In the genomic region with DNA sequence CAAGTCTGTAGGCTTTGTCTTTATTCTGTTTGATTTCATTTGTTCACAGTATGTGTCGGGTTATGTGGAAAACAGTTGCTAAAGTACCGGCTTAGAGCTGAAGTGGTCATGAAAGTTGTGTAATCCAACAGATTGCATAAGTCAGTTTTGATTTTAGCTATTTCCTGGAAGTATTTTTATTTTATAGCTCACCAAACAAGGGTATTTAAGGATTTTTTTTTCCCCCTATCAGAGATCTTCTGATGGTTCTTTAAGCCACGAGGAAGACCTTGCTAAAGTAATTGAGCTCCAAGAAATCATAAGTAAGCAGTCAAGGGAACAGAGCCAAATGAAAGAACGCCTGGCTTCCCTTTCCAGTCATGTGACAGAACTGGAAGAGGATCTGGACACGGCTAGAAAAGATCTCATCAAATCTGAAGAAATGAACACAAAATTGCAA, we compare ENCODE assay signal across 10 cellular contexts. TPM values are rescaled to one million over a fixed set of nuclear protein-coding genes. Genes with fewer than 3 reads are reported as not detected.
DNase-seq lines count a peak whose midpoint lies in the region; ATAC-seq, FAIRE-seq and TF ChIP-seq lines count a peak whose summit lies in the region.
"Had no signal": no experiment of that assay in that cellular context is flagged by ENCODE, and none has a peak within 500 bp of the region (broad histone marks: within the 10 kb centered on the region; RNA-seq: fewer than 3 reads in every experiment).

No MANE protein-coding gene starts in this region.

- no peak for TF ChIP-seq CTCF in K562 (IDR thresholded peaks at IDR 0.05 in 2 of 3, conservative IDR thresholded peaks at IDR 0.05 in 1 of 3; ENCODE audit: insufficient read depth in 2 of 3, low read depth in 1 of 3, low read length in 3 of 3)

- TF ChIP-seq POLR2A in K562 (conservative IDR thresholded peaks at IDR 0.05) = no peak

- H2AFZ ChIP-seq in K562 (ENCODE audit: low read depth, low read length) = no peak overlapping the region

- H3K27me3 ChIP-seq in K562 (ENCODE audit: control insufficient read depth in 2 of 2, insufficient read depth in 2 of 2, low read length in 2 of 2) (no peaks in the 10 kb centered on the region), skeletal muscle tissue (ENCODE audit: control insufficient read depth in 3 of 3, insufficient read depth in 3 of 3, low read length in 3 of 3) (no peaks in the 10 kb centered on the region)

- CTCF ChIA-PET in K562 (lab: Yijun Ruan, JAX; ENCODE audit: low intra/inter-chr PET ratio) = no interaction called here
- CTCF ChIA-PET in activated naive CD4-positive, alpha-beta T cell treated with anti-CD3 and anti-CD28 coated beads, Interleukin-2, amount 10 ng/mL, durations not matched to agents 7 days and 5 days (lab: Charles Lee) = no interaction called here

- H3K9ac ChIP-seq in K562 (ENCODE audit: insufficient read depth in 1 of 2, low read depth in 2 of 2, low read length in 2 of 2) (no peak overlapping the region), skeletal muscle tissue (ENCODE audit: low read depth in 1 of 3, low read length in 3 of 3) (no peak overlapping the region)

- H3K4me3 Mint-ChIP-seq in activated naive CD4-positive, alpha-beta T cell treated with anti-CD3 and anti-CD28 coated beads, Interleukin-2, amount 10 ng/mL, durations not matched to agents 7 days and 5 days = no peak overlapping the region
- no peak overlapping the region for H3K4me3 Mint-ChIP-seq in stimulated activated naive B cell treated with anti-CD40 and anti-IgM and Interleukin-4, amounts not matched to agents 10 μg/mL and 1 μg/mL and 100 μg/mL, for 72 hours

- H3K4me1 ChIP-seq in K562 (replicated peaks in 1 of 2; ENCODE audit: control insufficient read depth in 2 of 2, insufficient read depth in 2 of 2, low read length in 2 of 2) = no peaks in the 10 kb centered on the region
- H3K4me1 ChIP-seq in skeletal muscle tissue (ENCODE audit: control insufficient read depth in 3 of 3, insufficient read depth in 3 of 3, low read length in 3 of 3) = peaks cover 0 to 5% (median 3%) of the 10 kb centered on the region in 3 donors

- WGBS in K562 (ENCODE audit: insufficient coverage, low coverage, missing lambda C conversion rate) = 90% methylated on average over 5 of the region's 5 CpGs

- H3K4me2 ChIP-seq in K562 (ENCODE audit: insufficient read depth, low read length) = no peak overlapping the region

- H3K9me1 ChIP-seq in K562 (ENCODE audit: control insufficient read depth, insufficient read depth, low read length) = no peaks in the 10 kb centered on the region

- FAIRE-seq in K562 (lab: Jason Lieb, UNC) = no peak

- in situ Hi-C loops in K562 (cut with MboI) = no loop called here

- no peaks in the 10 kb centered on the region for H3K9me3 ChIP-seq in K562 (replicated peaks; ENCODE audit: control insufficient read depth, insufficient read depth, low read depth, low read length)
- no peaks in the 10 kb centered on the region for H3K9me3 ChIP-seq in skeletal muscle tissue (ENCODE audit: control insufficient read depth in 3 of 3, low read length in 3 of 3)

- peaks cover 24% of the 10 kb centered on the region for H3K36me3 Mint-ChIP-seq in activated naive CD4-positive, alpha-beta T cell treated with anti-CD3 and anti-CD28 coated beads, Interleukin-2, amount 10 ng/mL, durations not matched to agents 7 days and 5 days
- peaks cover 38 to 71% of the 10 kb centered on the region in 2 donors for H3K36me3 Mint-ChIP-seq in stimulated activated naive B cell treated with anti-CD40 and anti-IgM and Interleukin-4, amounts not matched to agents 10 μg/mL and 1 μg/mL and 100 μg/mL, for 72 hours

- H3K9me3 Mint-ChIP-seq in activated naive CD4-positive, alpha-beta T cell treated with anti-CD3 and anti-CD28 coated beads, Interleukin-2, amount 10 ng/mL, durations not matched to agents 7 days and 5 days = no peaks in the 10 kb centered on the region
- H3K9me3 Mint-ChIP-seq in stimulated activated naive B cell treated with anti-CD40 and anti-IgM and Interleukin-4, amounts not matched to agents 10 μg/mL and 1 μg/mL and 100 μg/mL, for 72 hours = no peaks in the 10 kb centered on the region

- H3K36me3 ChIP-seq in K562 (ENCODE audit: control insufficient read depth, insufficient read depth, low read length) (peaks cover 74% of the 10 kb centered on the region), skeletal muscle tissue (ENCODE audit: control insufficient read depth in 3 of 3, insufficient read depth in 3 of 3, low read length in 3 of 3) (peaks cover 15 to 33% (median 22%) of the 10 kb centered on the region in 3 donors)

- POLR2A ChIA-PET in K562 (lab: Yijun Ruan, JAX) = interaction anchor here (0.9 to 1.4 kb wide), 2 partner anchors 13 to 34 kb away, joined by 3 to 5 read pairs; no protein-coding TSS in a partner anchor

- TF ChIP-seq EP300 in K562 (IDR thresholded peaks at IDR 0.05; ENCODE audit: low read length) = no peak

- BruUV-seq in K562 (replicated peaks; lab: Mats Ljungman, UMichigan) = no TSS peak

- H3K4me3 ChIP-seq in K562 (no peak overlapping the region), skeletal muscle tissue (ENCODE audit: low read length in 3 of 3) (no peak overlapping the region)

- H3K27ac ChIP-seq in K562 (ENCODE audit: extremely low read depth, low read depth, low read length) (no peak overlapping the region), skeletal muscle tissue (ENCODE audit: low read depth, low read length) (peak overlapping the region; percentile 20)

- no peak overlapping the region for H3K27ac Mint-ChIP-seq in activated naive CD4-positive, alpha-beta T cell treated with anti-CD3 and anti-CD28 coated beads, Interleukin-2, amount 10 ng/mL, durations not matched to agents 7 days and 5 days
- H3K27ac Mint-ChIP-seq in stimulated activated naive B cell treated with anti-CD40 and anti-IgM and Interleukin-4, amounts not matched to agents 10 μg/mL and 1 μg/mL and 100 μg/mL, for 72 hours = no peak overlapping the region

- DNase-seq in EH (ENCODE audit: low read depth) (peak; percentile 69), K562 (ENCODE audit: extremely low read depth in 1 of 4, low spot score in 3 of 4) (no peak), iris pigment epithelial cell (ENCODE audit: low read depth) (peak; percentile 93), NCI-H187 treated with DMSO at 0.1 percent for 48 hours (lab: John Stamatoyannopoulos, UW) (no peak)
- no peak for DNase-seq in NK-92 treated with Interleukin-12 subunit alpha and Interleukin-12 subunit beta, amount 100 ng/mL, for 24 hours (lab: John Stamatoyannopoulos, UW)
- DNase-seq in activated naive CD4-positive, alpha-beta T cell treated with anti-CD3 and anti-CD28 coated beads, Interleukin-2, amount 10 ng/mL, durations not matched to agents 7 days and 5 days = no peak
- DNase-seq in stimulated activated naive B cell treated with anti-CD40 and anti-IgM and Interleukin-4, amounts not matched to agents 10 μg/mL and 1 μg/mL and 100 μg/mL, for 72 hours = no peak
- DNase-seq: activated CD4-positive, CD25-positive, alpha-beta regulatory T cell treated with anti-CD3 and anti-CD28 coated beads, Interleukin-2, amount 50 U/mL, for 72 hours; substantia nigra had no signal

- no peaks in the 10 kb centered on the region for H3K27me3 Mint-ChIP-seq in activated naive CD4-positive, alpha-beta T cell treated with anti-CD3 and anti-CD28 coated beads, Interleukin-2, amount 10 ng/mL, durations not matched to agents 7 days and 5 days
- no peaks in the 10 kb centered on the region for H3K27me3 Mint-ChIP-seq in stimulated activated naive B cell treated with anti-CD40 and anti-IgM and Interleukin-4, amounts not matched to agents 10 μg/mL and 1 μg/mL and 100 μg/mL, for 72 hours

- intact Hi-C loops in K562 (cut with micrococcal nuclease) = no loop called here

- no peaks in the 10 kb centered on the region for H3K4me1 Mint-ChIP-seq in activated naive CD4-positive, alpha-beta T cell treated with anti-CD3 and anti-CD28 coated beads, Interleukin-2, amount 10 ng/mL, durations not matched to agents 7 days and 5 days
- H3K4me1 Mint-ChIP-seq in stimulated activated naive B cell treated with anti-CD40 and anti-IgM and Interleukin-4, amounts not matched to agents 10 μg/mL and 1 μg/mL and 100 μg/mL, for 72 hours = peaks cover 14 to 21% of the 10 kb centered on the region in 2 donors

- ATAC-seq in K562 = no peak
- ATAC-seq in stimulated activated naive B cell treated with anti-CD40 and anti-IgM and Interleukin-4, amounts not matched to agents 10 μg/mL and 1 μg/mL and 100 μg/mL, for 72 hours (replicated peaks) = no peak

- H4K20me1 ChIP-seq in K562 (replicated peaks; ENCODE audit: control insufficient read depth, insufficient read depth, low read length) = no peaks in the 10 kb centered on the region

- H3K79me2 ChIP-seq in K562 (ENCODE audit: control insufficient read depth, insufficient read depth, low read length) = no peaks in the 10 kb centered on the region

- TF ChIP-seq RAD21 in K562 (CRISPR knock-in tag; conservative IDR thresholded peaks at IDR 0.05 in 1 of 2, IDR thresholded peaks at IDR 0.05 in 1 of 2) = no peak

RNA-seq across cellular contexts. Expression of a gene that starts 55.9 kb away (rescaled TPM):
- total RNA-seq in K562 (2011; cell fraction: chromatin; rRNA removed; ENCODE audit: low replicate concordance) = 221 and 294 TPM in 2 replicates
- 104 and 111 TPM in 2 replicates for total RNA-seq in K562 (2011; cell fraction: nucleolus; rRNA removed)
- total RNA-seq in K562 (2011; cell fraction: nucleoplasm; rRNA removed) = 162 and 166 TPM in 2 replicates
- total RNA-seq in K562 (2014; rRNA removed) (24.9 and 26.0 TPM in 2 replicates), K562 (2014; rRNA removed; fragmentation: Illumina TruSeq; extraction: Trizol) (28.5 and 31.6 TPM in 2 replicates), K562 (2015; rRNA removed; fragmentation: Illumina TruSeq; extraction: Trizol) (28.9 and 30.3 TPM in 2 replicates), K562 (2021) (33.1 and 38.4 TPM in 2 replicates), skeletal muscle tissue (25.6 TPM)
- polyA plus RNA-seq in K562 (2011; rRNA removed) (41.5 and 48.0 TPM in 2 replicates), K562 (2014; fragmentation: Illumina TruSeq; extraction: Trizol) (36.2 and 39.5 TPM in 2 replicates), K562 (2014; fragmentation: Nextera tagmentation; extraction: Ambion mirVana) (10 to 100 TPM in 1 of 2 experiments, 1 to 10 TPM in 1; 9.9 to 13.3 TPM), K562 (2014; rRNA removed) (27.4 and 31.0 TPM in 2 replicates)
- 42.0 and 45.8 TPM in 2 replicates for polyA plus RNA-seq in K562 (2011; cell fraction: cytosol; rRNA removed)
- polyA plus RNA-seq in K562 (2011; cell fraction: nucleus; rRNA removed) = 107 and 119 TPM in 2 replicates
- polyA plus RNA-seq in K562 (2012) = 26.5 and 28.1 TPM in 2 replicates
- polyA minus RNA-seq in K562 (2011; rRNA and poly(A)+ RNA removed) = 76.5 and 78.4 TPM in 2 replicates
- 27.9 and 43.6 TPM in 2 replicates for polyA minus RNA-seq in K562 (2011; cell fraction: cytosol; rRNA and poly(A)+ RNA removed)
- polyA minus RNA-seq in K562 (2011; cell fraction: nucleus; rRNA and poly(A)+ RNA removed) = 46.0 and 70.8 TPM in 2 replicates

Comparison
In these comparisons a context has a peak if more than half of its experiments do, and no peak if none do; other contexts are left out.
1. DNase-seq: peak in EH (single experiment) and iris pigment epithelial cell (single experiment); none in K562 (0 of 4), NK-92 treated with Interleukin-12 subunit alpha and Interleukin-12 subunit beta, amount 100 ng/mL, for 24 hours (single experiment), activated naive CD4-positive, alpha-beta T cell treated with anti-CD3 and anti-CD28 coated beads, Interleukin-2, amount 10 ng/mL, durations not matched to agents 7 days and 5 days (single experiment), stimulated activated naive B cell treated with anti-CD40 and anti-IgM and Interleukin-4, amounts not matched to agents 10 μg/mL and 1 μg/mL and 100 μg/mL, for 72 hours (single experiment) and NCI-H187 treated with DMSO at 0.1 percent for 48 hours (single experiment).